Comparison of ENCODE assay signal across 21 cellular contexts in the genomic region with DNA sequence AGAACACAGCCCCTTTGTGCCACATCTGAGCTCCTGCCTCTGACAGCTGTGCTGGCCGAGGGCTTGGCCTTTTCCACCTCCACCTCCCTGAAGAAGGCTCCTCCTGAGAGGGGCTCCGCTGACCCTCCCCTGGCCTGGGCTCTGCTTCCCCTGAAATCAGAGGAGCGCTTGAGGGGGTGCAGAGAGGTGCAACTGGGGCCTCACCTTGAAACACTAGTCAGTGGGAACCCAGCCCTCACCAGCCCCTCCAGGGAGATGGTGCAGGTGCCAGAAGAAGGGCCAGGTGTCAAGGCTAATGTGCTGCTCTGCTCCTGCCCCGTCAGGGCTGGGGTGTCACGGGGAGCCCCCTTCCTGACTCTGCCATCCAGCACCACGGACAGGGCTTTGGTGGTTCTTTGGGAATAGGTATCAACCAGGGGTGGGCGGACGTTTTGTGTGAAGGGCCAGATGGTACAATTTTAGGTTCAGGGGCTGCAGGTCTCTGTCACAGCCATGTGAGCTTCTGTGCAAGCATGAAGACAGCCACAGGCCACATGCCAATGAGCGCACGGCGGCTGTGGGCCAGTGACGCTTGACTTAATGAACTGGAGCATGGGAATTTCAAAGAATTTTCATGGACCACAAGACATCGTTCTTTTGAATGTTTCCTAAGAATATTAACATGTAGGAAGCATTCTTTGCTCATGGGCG. TPM values are rescaled to one million over a fixed set of nuclear protein-coding genes. Genes with fewer than 3 reads are reported as not detected.
DNase-seq lines count a peak whose midpoint lies in the region; ATAC-seq, FAIRE-seq and TF ChIP-seq lines count a peak whose summit lies in the region.
"Had no signal": no experiment of that assay in that cellular context is flagged by ENCODE, and none has a peak within 500 bp of the region (broad histone marks: within the 10 kb centered on the region; RNA-seq: fewer than 3 reads in every experiment).

No MANE protein-coding gene starts in this region.

- DNase-seq in H7 (peak; percentile 79), NCI-H226 (peak; percentile 1), HepG2 (ENCODE audit: low spot score) (no peak), spleen (peak; percentile 51), GM12891 (ENCODE audit: insufficient read length, low spot score) (no peak)
- DNase-seq: AML-193, DMS79 treated with DMSO at 0.1 percent for 48 hours, H9, MM.1S, NCI-H1105, NCI-H510A treated with DMSO at 0.1 percent for 48 hours, NCI-H774, SHP77 had no signal

- TF ChIP-seq EP300 in HepG2 (IDR thresholded peaks at IDR 0.05; ENCODE audit: low read depth in 2 of 2, low read length in 2 of 2) (no peak), HepG2 (CRISPR knock-in tag; IDR thresholded peaks at IDR 0.05; ENCODE audit: borderline replicate concordance) (no peak)

- H3K4me2 ChIP-seq in HepG2 (ENCODE audit: low read depth, low read length) = no peak overlapping the region

- intact Hi-C loops in HepG2 (cut with micrococcal nuclease; ENCODE audit: unreplicated experiment) (no loop called here), spleen (cut with DNase I; ENCODE audit: low total_unique reads) (no loop called here)

- POLR2A ChIA-PET in HepG2 (lab: Yijun Ruan, JAX) = no interaction called here

- TF ChIP-seq RAD21 in HepG2 (CRISPR knock-in tag; IDR thresholded peaks at IDR 0.05) = no peak

- H2AFZ ChIP-seq in HepG2 (ENCODE audit: low read length) = no peak overlapping the region

- H3K9ac ChIP-seq in HepG2 (ENCODE audit: insufficient read depth, low read depth, low read length) = no peak overlapping the region

- H3K27me3 ChIP-seq in H7 (ENCODE audit: control insufficient read depth, insufficient read depth, low read length) (no peaks in the 10 kb centered on the region), HepG2 (ENCODE audit: control insufficient read depth in 1 of 2, insufficient read depth in 2 of 2, low read length in 2 of 2) (peaks cover 1 to 80% of the 10 kb centered on the region in 2 experiments), spleen (replicated peaks in 1 of 7) (peaks cover 0 to 54% (median 0%) of the 10 kb centered on the region in 7 donors)

- in situ Hi-C loops in HepG2 (cut with HindIII; ENCODE audit: extremely low pct_ligation_motif_present, low pct_unique_long_range_greater_than_20kb) = loop anchor here (5.0 kb wide), 1 partner anchor 41 kb away; a partner anchor contains a TSS

- no peak overlapping the region for H3K4me3 ChIP-seq in H7 (ENCODE audit: insufficient read depth, low read depth, low read length)
- no peak overlapping the region for H3K4me3 ChIP-seq in HepG2 (replicated peaks in 1 of 3; ENCODE audit: insufficient read depth in 1 of 3, low read depth in 2 of 3, low read length in 3 of 3)
- no peak overlapping the region for H3K4me3 ChIP-seq in spleen
- H3K4me3 ChIP-seq: SK-N-MC had no signal

- H3K4me1 ChIP-seq in HepG2 (ENCODE audit: insufficient read depth, low read length) (peaks cover 45% of the 10 kb centered on the region), spleen (peaks cover 0 to 30% (median 10%) of the 10 kb centered on the region in 6 donors)

- WGBS in HepG2 (ENCODE audit: low lambda C conversion rate) = 65% methylated on average over 6 of the region's 14 CpGs
- 81 to 89% (median 86%) methylated on average over 10 to 14 of the region's 14 CpGs for WGBS in spleen, 5 donors

- H3K27ac ChIP-seq in HepG2 (ENCODE audit: extremely low read length, insufficient read depth, low read length) (no peak overlapping the region), spleen (no peak overlapping the region)
- H3K27ac ChIP-seq: HL-60, SK-N-MC had no signal

- CTCF ChIA-PET in HepG2 (lab: Yijun Ruan, JAX; ENCODE audit: low intra/inter-chr PET ratio, low total read pairs) = no interaction called here

- no peaks in the 10 kb centered on the region for H4K20me1 ChIP-seq in HepG2 (ENCODE audit: insufficient read depth, low read length)

- no peaks in the 10 kb centered on the region for H3K79me2 ChIP-seq in HepG2 (ENCODE audit: insufficient read depth, low read length)

- FAIRE-seq in HepG2 (lab: Jason Lieb, UNC) (no peak), GM12891 (lab: Jason Lieb, UNC) (no peak)

- BruUV-seq in HepG2 (replicated peaks; lab: Mats Ljungman, UMichigan) = no TSS peak

- no peak for TF ChIP-seq POLR2A in HepG2 (IDR thresholded peaks at IDR 0.05; ENCODE audit: insufficient read depth in 1 of 2, low read depth in 2 of 2, low read length in 2 of 2)
- no peak for TF ChIP-seq POLR2A in spleen (IDR thresholded peaks at IDR 0.05)
- TF ChIP-seq POLR2A in GM12891 (IDR thresholded peaks at IDR 0.05; ENCODE audit: low read depth, low read length) = no peak

- no peaks in the 10 kb centered on the region for H3K9me3 ChIP-seq in HepG2 (ENCODE audit: low read length)
- H3K9me3 ChIP-seq in spleen = no peaks in the 10 kb centered on the region

- H3K36me3 ChIP-seq in H7 (replicated peaks; ENCODE audit: control insufficient read depth, insufficient read depth, low read length) (no peaks in the 10 kb centered on the region), HepG2 (replicated peaks in 1 of 2; ENCODE audit: control insufficient read depth in 1 of 2, insufficient read depth in 2 of 2, low read length in 2 of 2) (no peaks in the 10 kb centered on the region), spleen (no peaks in the 10 kb centered on the region)

- ATAC-seq in HepG2 (no peak), GM21367 (IDR thresholded peaks at IDR 0.05; ENCODE audit: unreplicated experiment) (no peak), HG02588 (IDR thresholded peaks at IDR 0.05; ENCODE audit: unreplicated experiment) (no peak)

- TF ChIP-seq CTCF in HepG2 (CRISPR knock-in tag; IDR thresholded peaks at IDR 0.05) (no peak), spleen (IDR thresholded peaks at IDR 0.05 in 8 of 11, conservative IDR thresholded peaks at IDR 0.05 in 3 of 11) (no peak)

RNA-seq across cellular contexts. Expression of a gene that starts 2.1 kb away (rescaled TPM):
- not detected in 2 replicates for total RNA-seq in H7 (2014; rRNA removed; shearing (Covaris generic))
- total RNA-seq in HepG2 (2016; rRNA removed; fragmentation: Illumina TruSeq; extraction: Trizol) (1.5 and 1.8 TPM in 2 replicates), spleen (1 to 10 TPM in 5 of 7 donors, under 1 TPM in 1, not detected in 1; 0.79 to 3.8 (median 1.5) TPM)
- total RNA-seq in HepG2 (2016; cell fraction: cytosol; rRNA removed; fragmentation: Illumina TruSeq; extraction: Trizol; ENCODE audit: low read depth) = 0.97 and 1.4 TPM in 2 replicates
- total RNA-seq in HepG2 (2016; cell fraction: insoluble cytoplasmic fraction; rRNA removed; fragmentation: Illumina TruSeq; extraction: Trizol) = 0.97 and 1.7 TPM in 2 replicates
- total RNA-seq in HepG2 (2016; cell fraction: membrane; rRNA removed; fragmentation: Illumina TruSeq; extraction: Trizol) = 2.0 and 2.2 TPM in 2 replicates
- total RNA-seq in HepG2 (2016; cell fraction: nucleus; rRNA removed; fragmentation: Illumina TruSeq; extraction: Trizol) = 1.4 and 1.9 TPM in 2 replicates
- polyA plus RNA-seq in HepG2 (2011; rRNA removed) (11.3 and 14.3 TPM in 2 replicates), spleen (1 to 10 TPM in 2 of 3 donors, under 1 TPM in 1; 0.73 to 1.6 (median 1.5) TPM)
- 12.2 and 13.9 TPM in 2 replicates for polyA plus RNA-seq in HepG2 (2011; cell fraction: cytosol; rRNA removed)
- 8.9 and 18.3 TPM in 2 replicates for polyA plus RNA-seq in HepG2 (2011; cell fraction: nucleus; rRNA removed)
- polyA plus RNA-seq in HepG2 (2012) = 13.3 and 13.8 TPM in 2 replicates
- 1.0 and 1.1 TPM in 2 replicates for polyA plus RNA-seq in HepG2 (2016; cell fraction: cytosol; fragmentation: Illumina TruSeq; extraction: Trizol; ENCODE audit: low read depth)
- polyA plus RNA-seq in HepG2 (2016; cell fraction: insoluble cytoplasmic fraction; fragmentation: Illumina TruSeq; extraction: Trizol; ENCODE audit: low read depth) = 0.84 and 1.1 TPM in 2 replicates
- polyA plus RNA-seq in HepG2 (2016; cell fraction: membrane; fragmentation: Illumina TruSeq; extraction: Trizol; ENCODE audit: low read depth) = 1.4 TPM in 2 replicates
- polyA plus RNA-seq in HepG2 (2016; cell fraction: nucleus; fragmentation: Illumina TruSeq; extraction: Trizol; ENCODE audit: insufficient read depth, low read depth) = 2.4 and 4.4 TPM in 2 replicates
- polyA minus RNA-seq in HepG2 (2011; rRNA and poly(A)+ RNA removed; ENCODE audit: low replicate concordance) = 4.8 and 6.8 TPM in 2 replicates
- polyA minus RNA-seq in HepG2 (2011; cell fraction: cytosol; rRNA and poly(A)+ RNA removed) = 2.6 and 3.3 TPM in 2 replicates
- 5.4 and 9.0 TPM in 2 replicates for polyA minus RNA-seq in HepG2 (2011; cell fraction: nucleus; rRNA and poly(A)+ RNA removed)
- polyA plus RNA-seq in GM12891 (2012; ENCODE audit: low read depth, missing spikeins) = 8.1 TPM
- total RNA-seq: H9, LHCN-M2 had no signal
- polyA plus RNA-seq: IgD-negative memory B cell had no signal

RNA-seq across cellular contexts. Expression of a gene that starts 10.9 kb away (rescaled TPM):
- total RNA-seq in H7 (2014; rRNA removed; shearing (Covaris generic)) = 0.42 and 1.5 TPM in 2 replicates
- not detected in 2 replicates for total RNA-seq in HepG2 (2016; rRNA removed; fragmentation: Illumina TruSeq; extraction: Trizol)
- total RNA-seq in HepG2 (2016; cell fraction: cytosol; rRNA removed; fragmentation: Illumina TruSeq; extraction: Trizol; ENCODE audit: low read depth) = not detected in 2 replicates
- total RNA-seq in HepG2 (2016; cell fraction: insoluble cytoplasmic fraction; rRNA removed; fragmentation: Illumina TruSeq; extraction: Trizol) = not detected in 2 replicates
- total RNA-seq in HepG2 (2016; cell fraction: membrane; rRNA removed; fragmentation: Illumina TruSeq; extraction: Trizol) = not detected in 2 replicates
- not detected in 2 replicates for total RNA-seq in HepG2 (2016; cell fraction: nucleus; rRNA removed; fragmentation: Illumina TruSeq; extraction: Trizol)
- not detected in 2 replicates for polyA plus RNA-seq in HepG2 (2011; rRNA removed)
- polyA plus RNA-seq in HepG2 (2011; cell fraction: cytosol; rRNA removed) = not detected in 2 replicates
- polyA plus RNA-seq in HepG2 (2011; cell fraction: nucleus; rRNA removed) = not detected in 2 replicates
- polyA plus RNA-seq in HepG2 (2012) = not detected in 2 replicates
- polyA plus RNA-seq in HepG2 (2016; cell fraction: cytosol; fragmentation: Illumina TruSeq; extraction: Trizol; ENCODE audit: low read depth) = not detected in 2 replicates
- polyA plus RNA-seq in HepG2 (2016; cell fraction: insoluble cytoplasmic fraction; fragmentation: Illumina TruSeq; extraction: Trizol; ENCODE audit: low read depth) = not detected in 2 replicates
- not detected in 2 replicates for polyA plus RNA-seq in HepG2 (2016; cell fraction: membrane; fragmentation: Illumina TruSeq; extraction: Trizol; ENCODE audit: low read depth)
- not detected in 2 replicates for polyA plus RNA-seq in HepG2 (2016; cell fraction: nucleus; fragmentation: Illumina TruSeq; extraction: Trizol; ENCODE audit: insufficient read depth, low read depth)
- polyA minus RNA-seq in HepG2 (2011; rRNA and poly(A)+ RNA removed; ENCODE audit: low replicate concordance) = 0.32 and 219 TPM in 2 replicates
- polyA minus RNA-seq in HepG2 (2011; cell fraction: cytosol; rRNA and poly(A)+ RNA removed) = 1.1 TPM in 1 of 2 replicates, not detected in the other
- 0.50 and 0.64 TPM in 2 replicates for polyA minus RNA-seq in HepG2 (2011; cell fraction: nucleus; rRNA and poly(A)+ RNA removed)
- 1 to 10 TPM in 6 of 7 donors, under 1 TPM in 1; 0.81 to 4.9 (median 1.5) TPM for total RNA-seq in spleen
- polyA plus RNA-seq in spleen = 1 to 10 TPM in 2 of 3 donors, under 1 TPM in 1; 0.49 to 3.4 (median 1.8) TPM
- polyA plus RNA-seq in GM12891 (2012; ENCODE audit: low read depth, missing spikeins) = 29.1 TPM
- total RNA-seq: H9, HT1080, LHCN-M2 had no signal

RNA-seq across cellular contexts. Expression of a gene that starts 29.7 kb away (rescaled TPM):
- not detected in 2 replicates for total RNA-seq in H7 (2014; rRNA removed; shearing (Covaris generic))
- total RNA-seq in HepG2 (2016; rRNA removed; fragmentation: Illumina TruSeq; extraction: Trizol) (not detected in 2 replicates), spleen (not detected)
- total RNA-seq in HepG2 (2016; cell fraction: cytosol; rRNA removed; fragmentation: Illumina TruSeq; extraction: Trizol; ENCODE audit: low read depth) = not detected in 2 replicates
- total RNA-seq in HepG2 (2016; cell fraction: insoluble cytoplasmic fraction; rRNA removed; fragmentation: Illumina TruSeq; extraction: Trizol) = not detected in 2 replicates
- not detected in 2 replicates for total RNA-seq in HepG2 (2016; cell fraction: membrane; rRNA removed; fragmentation: Illumina TruSeq; extraction: Trizol)
- total RNA-seq in HepG2 (2016; cell fraction: nucleus; rRNA removed; fragmentation: Illumina TruSeq; extraction: Trizol) = not detected in 2 replicates
- polyA plus RNA-seq in HepG2 (2011; rRNA removed) (not detected in 2 replicates), spleen (not detected)
- not detected in 2 replicates for polyA plus RNA-seq in HepG2 (2011; cell fraction: cytosol; rRNA removed)
- not detected in 2 replicates for polyA plus RNA-seq in HepG2 (2011; cell fraction: nucleus; rRNA removed)
- polyA plus RNA-seq in HepG2 (2012) = not detected in 2 replicates
- not detected in 2 replicates for polyA plus RNA-seq in HepG2 (2016; cell fraction: cytosol; fragmentation: Illumina TruSeq; extraction: Trizol; ENCODE audit: low read depth)
- not detected in 2 replicates for polyA plus RNA-seq in HepG2 (2016; cell fraction: insoluble cytoplasmic fraction; fragmentation: Illumina TruSeq; extraction: Trizol; ENCODE audit: low read depth)
- polyA plus RNA-seq in HepG2 (2016; cell fraction: membrane; fragmentation: Illumina TruSeq; extraction: Trizol; ENCODE audit: low read depth) = not detected in 2 replicates
- not detected in 2 replicates for polyA plus RNA-seq in HepG2 (2016; cell fraction: nucleus; fragmentation: Illumina TruSeq; extraction: Trizol; ENCODE audit: insufficient read depth, low read depth)
- polyA minus RNA-seq in HepG2 (2011; rRNA and poly(A)+ RNA removed; ENCODE audit: low replicate concordance) = 0.14 TPM in 1 of 2 replicates, not detected in the other
- not detected in 2 replicates for polyA minus RNA-seq in HepG2 (2011; cell fraction: cytosol; rRNA and poly(A)+ RNA removed)
- polyA minus RNA-seq in HepG2 (2011; cell fraction: nucleus; rRNA and poly(A)+ RNA removed) = not detected in 2 replicates
- not detected for polyA plus RNA-seq in GM12891 (2012; ENCODE audit: low read depth, missing spikeins)
- total RNA-seq: H9, HT1080, LHCN-M2, OCI-LY7 had no signal
- polyA plus RNA-seq: IgD-negative memory B cell had no signal

RNA-seq across cellular contexts. Expression of a gene that starts 30.0 kb away (rescaled TPM):
- total RNA-seq in H7 (2014; rRNA removed; shearing (Covaris generic)) = 0.80 and 0.85 TPM in 2 replicates
- 0.24 TPM in 1 of 2 replicates, not detected in the other for total RNA-seq in HepG2 (2016; rRNA removed; fragmentation: Illumina TruSeq; extraction: Trizol)
- not detected in 2 replicates for total RNA-seq in HepG2 (2016; cell fraction: cytosol; rRNA removed; fragmentation: Illumina TruSeq; extraction: Trizol; ENCODE audit: low read depth)
- 0.15 TPM in 1 of 2 replicates, not detected in the other for total RNA-seq in HepG2 (2016; cell fraction: insoluble cytoplasmic fraction; rRNA removed; fragmentation: Illumina TruSeq; extraction: Trizol)
- total RNA-seq in HepG2 (2016; cell fraction: membrane; rRNA removed; fragmentation: Illumina TruSeq; extraction: Trizol) = not detected in 2 replicates
- not detected in 2 replicates for total RNA-seq in HepG2 (2016; cell fraction: nucleus; rRNA removed; fragmentation: Illumina TruSeq; extraction: Trizol)
- polyA plus RNA-seq in HepG2 (2011; rRNA removed) = 0.24 and 0.32 TPM in 2 replicates
- 0.26 and 0.27 TPM in 2 replicates for polyA plus RNA-seq in HepG2 (2011; cell fraction: cytosol; rRNA removed)
- polyA plus RNA-seq in HepG2 (2011; cell fraction: nucleus; rRNA removed) = 0.87 and 0.88 TPM in 2 replicates
- not detected in 2 replicates for polyA plus RNA-seq in HepG2 (2012)
- polyA plus RNA-seq in HepG2 (2016; cell fraction: cytosol; fragmentation: Illumina TruSeq; extraction: Trizol; ENCODE audit: low read depth) = not detected in 2 replicates
- polyA plus RNA-seq in HepG2 (2016; cell fraction: insoluble cytoplasmic fraction; fragmentation: Illumina TruSeq; extraction: Trizol; ENCODE audit: low read depth) = not detected in 2 replicates
- not detected in 2 replicates for polyA plus RNA-seq in HepG2 (2016; cell fraction: membrane; fragmentation: Illumina TruSeq; extraction: Trizol; ENCODE audit: low read depth)
- 0.57 TPM in 1 of 2 replicates, not detected in the other for polyA plus RNA-seq in HepG2 (2016; cell fraction: nucleus; fragmentation: Illumina TruSeq; extraction: Trizol; ENCODE audit: insufficient read depth, low read depth)
- 0.42 and 1.0 TPM in 2 replicates for polyA minus RNA-seq in HepG2 (2011; rRNA and poly(A)+ RNA removed; ENCODE audit: low replicate concordance)
- polyA minus RNA-seq in HepG2 (2011; cell fraction: cytosol; rRNA and poly(A)+ RNA removed) = not detected in 2 replicates
- not detected in 2 replicates for polyA minus RNA-seq in HepG2 (2011; cell fraction: nucleus; rRNA and poly(A)+ RNA removed)
- total RNA-seq in spleen = under 1 TPM in 1 of 7 donors, not detected in 6; 0.60 TPM
- polyA plus RNA-seq in spleen = under 1 TPM in 2 of 3 donors, not detected in 1; 0.19 to 0.33 TPM
- not detected for polyA plus RNA-seq in GM12891 (2012; ENCODE audit: low read depth, missing spikeins)
- total RNA-seq: HT1080, LHCN-M2, OCI-LY7 had no signal
- polyA plus RNA-seq: IgD-negative memory B cell had no signal

RNA-seq across cellular contexts. Expression of a gene that starts 40.6 kb away (rescaled TPM):
- total RNA-seq in H7 (2014; rRNA removed; shearing (Covaris generic)) = not detected in 2 replicates
- total RNA-seq in HepG2 (2016; rRNA removed; fragmentation: Illumina TruSeq; extraction: Trizol) (not detected in 2 replicates), spleen (under 1 TPM in 2 of 7 donors, not detected in 5; 0.32 to 0.67 TPM)
- not detected in 2 replicates for total RNA-seq in HepG2 (2016; cell fraction: cytosol; rRNA removed; fragmentation: Illumina TruSeq; extraction: Trizol; ENCODE audit: low read depth)
- not detected in 2 replicates for total RNA-seq in HepG2 (2016; cell fraction: insoluble cytoplasmic fraction; rRNA removed; fragmentation: Illumina TruSeq; extraction: Trizol)
- total RNA-seq in HepG2 (2016; cell fraction: membrane; rRNA removed; fragmentation: Illumina TruSeq; extraction: Trizol) = not detected in 2 replicates
- total RNA-seq in HepG2 (2016; cell fraction: nucleus; rRNA removed; fragmentation: Illumina TruSeq; extraction: Trizol) = not detected in 2 replicates
- polyA plus RNA-seq in HepG2 (2011; rRNA removed) (not detected in 2 replicates), spleen (under 1 TPM in 1 of 3 donors, not detected in 2; 0.03 TPM)
- polyA plus RNA-seq in HepG2 (2011; cell fraction: cytosol; rRNA removed) = not detected in 2 replicates
- polyA plus RNA-seq in HepG2 (2011; cell fraction: nucleus; rRNA removed) = not detected in 2 replicates
- not detected in 2 replicates for polyA plus RNA-seq in HepG2 (2012)
- not detected in 2 replicates for polyA plus RNA-seq in HepG2 (2016; cell fraction: cytosol; fragmentation: Illumina TruSeq; extraction: Trizol; ENCODE audit: low read depth)
- polyA plus RNA-seq in HepG2 (2016; cell fraction: insoluble cytoplasmic fraction; fragmentation: Illumina TruSeq; extraction: Trizol; ENCODE audit: low read depth) = not detected in 2 replicates
- not detected in 2 replicates for polyA plus RNA-seq in HepG2 (2016; cell fraction: membrane; fragmentation: Illumina TruSeq; extraction: Trizol; ENCODE audit: low read depth)
- not detected in 2 replicates for polyA plus RNA-seq in HepG2 (2016; cell fraction: nucleus; fragmentation: Illumina TruSeq; extraction: Trizol; ENCODE audit: insufficient read depth, low read depth)
- polyA minus RNA-seq in HepG2 (2011; rRNA and poly(A)+ RNA removed; ENCODE audit: low replicate concordance) = not detected in 2 replicates
- polyA minus RNA-seq in HepG2 (2011; cell fraction: cytosol; rRNA and poly(A)+ RNA removed) = not detected in 2 replicates
- not detected in 2 replicates for polyA minus RNA-seq in HepG2 (2011; cell fraction: nucleus; rRNA and poly(A)+ RNA removed)
- not detected for polyA plus RNA-seq in GM12891 (2012; ENCODE audit: low read depth, missing spikeins)
- total RNA-seq: H9, HT1080, LHCN-M2, OCI-LY7 had no signal
- polyA plus RNA-seq: IgD-negative memory B cell had no signal

Comparison
In these comparisons a context has a peak if more than half of its experiments do, and no peak if none do; other contexts are left out.
1. DNase-seq: peak in H7 (single experiment), NCI-H226 (single experiment) and spleen (single experiment); none in HepG2 (single experiment) and GM12891 (single experiment).